1 cellular context compared by ENCODE assay signal in the genomic region with DNA sequence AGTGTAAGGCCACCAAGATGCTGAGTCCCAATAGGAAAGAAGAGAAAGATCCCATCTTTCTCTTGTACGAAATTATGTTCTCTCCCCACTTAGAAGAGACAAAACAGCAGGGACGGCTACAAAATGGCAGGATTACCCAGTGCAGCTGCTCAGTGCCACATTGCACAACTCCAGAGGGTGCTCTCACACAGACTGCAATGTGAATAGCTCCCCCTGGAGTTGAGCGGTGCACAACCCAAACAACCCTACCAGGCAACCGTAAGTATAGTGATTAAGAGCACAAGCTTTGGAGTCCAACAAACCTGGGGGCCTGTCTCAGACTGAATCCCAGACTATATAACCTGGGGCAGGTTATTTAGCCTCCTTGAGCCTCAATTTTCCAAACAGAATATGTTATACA.
TF ChIP-seq lines count a peak whose summit lies in the region.

No MANE protein-coding gene starts in this region.

TF ChIP-seq in HepG2, 621 proteins besides CTCF, POLR2A, EP300 and RAD21 (continued from another document and continues in another):
- TF ChIP-seq, protein P1, sequence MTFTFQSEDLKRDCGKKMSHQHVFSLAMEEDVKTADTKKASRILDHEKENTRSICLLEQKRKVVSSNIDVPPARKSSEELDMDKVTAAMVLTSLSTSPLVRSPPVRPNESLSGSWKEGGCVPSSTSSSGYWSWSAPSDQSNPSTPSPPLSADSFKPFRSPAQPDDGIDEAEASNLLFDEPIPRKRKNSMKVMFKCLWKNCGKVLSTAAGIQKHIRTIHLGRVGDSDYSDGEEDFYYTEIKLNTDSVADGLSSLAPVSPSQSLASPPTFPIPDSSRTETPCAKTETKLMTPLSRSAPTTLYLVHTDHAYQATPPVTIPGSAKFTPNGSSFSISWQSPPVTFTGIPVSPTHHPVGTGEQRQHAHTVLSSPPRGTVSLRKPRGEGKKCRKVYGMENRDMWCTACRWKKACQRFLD (CRISPR knock-in tag; IDR thresholded peaks at IDR 0.05; ENCODE audit: borderline replicate concordance): no peak
- TF ChIP-seq XBP1 (CRISPR knock-in tag; IDR thresholded peaks at IDR 0.05) (no peak), CBX5 (CRISPR knock-in tag; IDR thresholded peaks at IDR 0.05; ENCODE audit: borderline replicate concordance) (peak; percentile 69; the same call in 1 of the 2 replicates), KDM4B (CRISPR knock-in tag; IDR thresholded peaks at IDR 0.05) (0 out of 2 replicates have a peak, but pooled peaks have one; percentile 54), ZNF558 (CRISPR knock-in tag; IDR thresholded peaks at IDR 0.05; ENCODE audit: borderline replicate concordance) (no peak), ELF1 (CRISPR knock-in tag; IDR thresholded peaks at IDR 0.05) (0 out of 2 replicates have a peak, but pooled peaks have one; percentile 13), ZNF530 (CRISPR knock-in tag; IDR thresholded peaks at IDR 0.05; ENCODE audit: low read depth) (no peak), ZNF672 (CRISPR knock-in tag; IDR thresholded peaks at IDR 0.05) (no peak), ZNF160 (CRISPR knock-in tag; IDR thresholded peaks at IDR 0.05) (no peak), ZNF652 (CRISPR knock-in tag; IDR thresholded peaks at IDR 0.05; ENCODE audit: borderline replicate concordance, low read depth) (no peak), NPAS2 (CRISPR knock-in tag; IDR thresholded peaks at IDR 0.05; ENCODE audit: borderline replicate concordance) (no peak), DR1 (CRISPR knock-in tag; IDR thresholded peaks at IDR 0.05) (no peak), ZSCAN12 (CRISPR knock-in tag; IDR thresholded peaks at IDR 0.05) (no peak), GTF3A (CRISPR knock-in tag; conservative IDR thresholded peaks at IDR 0.05) (no peak), GZF1 (CRISPR knock-in tag; IDR thresholded peaks at IDR 0.05) (peak; percentile 96), ZNF44 (CRISPR knock-in tag; IDR thresholded peaks at IDR 0.05) (no peak), ZNF256 (CRISPR knock-in tag; conservative IDR thresholded peaks at IDR 0.05) (no peak), ZEB1 (IDR thresholded peaks at IDR 0.05; ENCODE audit: insufficient replicate concordance, low read depth) (no peak), U2AF1 (optimal IDR thresholded peaks at IDR 0.05; ENCODE audit: low read depth, low read length) (no peak), FOXJ3 (CRISPR knock-in tag; IDR thresholded peaks at IDR 0.05; ENCODE audit: borderline replicate concordance) (no peak), MYNN (CRISPR knock-in tag; IDR thresholded peaks at IDR 0.05; ENCODE audit: low read depth) (no peak), SMAD3 (CRISPR knock-in tag; IDR thresholded peaks at IDR 0.05) (0 out of 2 replicates have a peak, but pooled peaks have one; percentile 39), ZNF468 (CRISPR knock-in tag; IDR thresholded peaks at IDR 0.05) (no peak), TBX2 (CRISPR knock-in tag; IDR thresholded peaks at IDR 0.05; ENCODE audit: borderline replicate concordance) (no peak), WIZ (CRISPR knock-in tag; IDR thresholded peaks at IDR 0.05) (peak; percentile 64; the same call in 1 of the 2 replicates), LCORL (IDR thresholded peaks at IDR 0.05) (no peak), LCORL (CRISPR knock-in tag; IDR thresholded peaks at IDR 0.05) (no peak), ZMYM4 (CRISPR knock-in tag; IDR thresholded peaks at IDR 0.05) (peak; percentile 80), PHF21A (CRISPR knock-in tag; IDR thresholded peaks at IDR 0.05) (peak; percentile 13; the same call in 1 of the 2 replicates), RELA (CRISPR knock-in tag; IDR thresholded peaks at IDR 0.05) (no peak), RCOR2 (CRISPR knock-in tag; IDR thresholded peaks at IDR 0.05) (0 out of 2 replicates have a peak, but pooled peaks have one; percentile 29), ZNF670 (CRISPR knock-in tag; IDR thresholded peaks at IDR 0.05; ENCODE audit: borderline replicate concordance) (no peak), HOXA7 (CRISPR knock-in tag; IDR thresholded peaks at IDR 0.05) (no peak), GTF2F1 (IDR thresholded peaks at IDR 0.05; ENCODE audit: low read length) (no peak), ZBTB1 (CRISPR knock-in tag; IDR thresholded peaks at IDR 0.05; ENCODE audit: borderline replicate concordance) (no peak), ZIK1 (CRISPR knock-in tag; IDR thresholded peaks at IDR 0.05; ENCODE audit: borderline replicate concordance, low read depth) (no peak), RXRB (CRISPR knock-in tag; IDR thresholded peaks at IDR 0.05; ENCODE audit: borderline replicate concordance) (no peak), ZNF20 (CRISPR knock-in tag; IDR thresholded peaks at IDR 0.05) (no peak), ZNF367 (CRISPR knock-in tag; IDR thresholded peaks at IDR 0.05; ENCODE audit: borderline replicate concordance) (no peak), KLF6 (CRISPR knock-in tag; IDR thresholded peaks at IDR 0.05) (0 out of 2 replicates have a peak, but pooled peaks have one; percentile 44), ZNF234 (CRISPR knock-in tag; conservative IDR thresholded peaks at IDR 0.05) (no peak), SMAD9 (CRISPR knock-in tag; IDR thresholded peaks at IDR 0.05) (0 out of 2 replicates have a peak, but pooled peaks have one; percentile 46), GATAD1 (CRISPR knock-in tag; IDR thresholded peaks at IDR 0.05) (peak; percentile 50), MIXL1 (CRISPR knock-in tag; IDR thresholded peaks at IDR 0.05) (peak; percentile 63; the same call in 1 of the 2 replicates), ZNF737 (CRISPR knock-in tag; IDR thresholded peaks at IDR 0.05; ENCODE audit: borderline replicate concordance) (no peak), CCDC6 (CRISPR knock-in tag; IDR thresholded peaks at IDR 0.05) (no peak), ZNF567 (CRISPR knock-in tag; IDR thresholded peaks at IDR 0.05; ENCODE audit: borderline replicate concordance) (no peak), ZNF615 (CRISPR knock-in tag; IDR thresholded peaks at IDR 0.05; ENCODE audit: borderline replicate concordance) (no peak), ZNF12 (CRISPR knock-in tag; IDR thresholded peaks at IDR 0.05) (0 out of 2 replicates have a peak, but pooled peaks have one; percentile 63), MZF1 (CRISPR knock-in tag; IDR thresholded peaks at IDR 0.05; ENCODE audit: borderline replicate concordance) (no peak), SRSF1 (optimal IDR thresholded peaks at IDR 0.05; ENCODE audit: low read depth, low read length) (no peak), TBL1XR1 (IDR thresholded peaks at IDR 0.05; ENCODE audit: borderline replicate concordance, low read length, partially characterized antibody) (no peak)
- TF ChIP-seq, protein P2, sequence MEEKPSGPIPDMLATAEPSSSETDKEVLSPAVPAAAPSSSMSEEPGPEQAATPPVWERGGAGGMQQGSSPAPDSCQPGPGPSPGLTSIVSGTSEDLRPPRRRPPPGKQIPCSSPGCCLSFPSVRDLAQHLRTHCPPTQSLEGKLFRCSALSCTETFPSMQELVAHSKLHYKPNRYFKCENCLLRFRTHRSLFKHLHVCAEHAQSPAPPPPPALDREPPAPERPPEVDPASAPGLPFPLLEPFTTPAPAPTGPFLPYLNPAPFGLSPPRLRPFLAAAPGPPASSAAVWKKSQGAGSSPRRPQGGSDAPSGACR (CRISPR knock-in tag; IDR thresholded peaks at IDR 0.05): no peak
- TF ChIP-seq, protein P3, sequence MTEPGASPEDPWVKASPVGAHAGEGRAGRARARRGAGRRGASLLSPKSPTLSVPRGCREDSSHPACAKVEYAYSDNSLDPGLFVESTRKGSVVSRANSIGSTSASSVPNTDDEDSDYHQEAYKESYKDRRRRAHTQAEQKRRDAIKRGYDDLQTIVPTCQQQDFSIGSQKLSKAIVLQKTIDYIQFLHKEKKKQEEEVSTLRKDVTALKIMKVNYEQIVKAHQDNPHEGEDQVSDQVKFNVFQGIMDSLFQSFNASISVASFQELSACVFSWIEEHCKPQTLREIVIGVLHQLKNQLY (CRISPR knock-in tag; IDR thresholded peaks at IDR 0.05): no peak
- TF ChIP-seq, protein P4, sequence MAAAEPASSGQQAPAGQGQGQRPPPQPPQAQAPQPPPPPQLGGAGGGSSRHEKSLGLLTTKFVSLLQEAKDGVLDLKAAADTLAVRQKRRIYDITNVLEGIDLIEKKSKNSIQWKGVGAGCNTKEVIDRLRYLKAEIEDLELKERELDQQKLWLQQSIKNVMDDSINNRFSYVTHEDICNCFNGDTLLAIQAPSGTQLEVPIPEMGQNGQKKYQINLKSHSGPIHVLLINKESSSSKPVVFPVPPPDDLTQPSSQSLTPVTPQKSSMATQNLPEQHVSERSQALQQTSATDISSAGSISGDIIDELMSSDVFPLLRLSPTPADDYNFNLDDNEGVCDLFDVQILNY (CRISPR knock-in tag; conservative IDR thresholded peaks at IDR 0.05): no peak
- TF ChIP-seq, protein P5, sequence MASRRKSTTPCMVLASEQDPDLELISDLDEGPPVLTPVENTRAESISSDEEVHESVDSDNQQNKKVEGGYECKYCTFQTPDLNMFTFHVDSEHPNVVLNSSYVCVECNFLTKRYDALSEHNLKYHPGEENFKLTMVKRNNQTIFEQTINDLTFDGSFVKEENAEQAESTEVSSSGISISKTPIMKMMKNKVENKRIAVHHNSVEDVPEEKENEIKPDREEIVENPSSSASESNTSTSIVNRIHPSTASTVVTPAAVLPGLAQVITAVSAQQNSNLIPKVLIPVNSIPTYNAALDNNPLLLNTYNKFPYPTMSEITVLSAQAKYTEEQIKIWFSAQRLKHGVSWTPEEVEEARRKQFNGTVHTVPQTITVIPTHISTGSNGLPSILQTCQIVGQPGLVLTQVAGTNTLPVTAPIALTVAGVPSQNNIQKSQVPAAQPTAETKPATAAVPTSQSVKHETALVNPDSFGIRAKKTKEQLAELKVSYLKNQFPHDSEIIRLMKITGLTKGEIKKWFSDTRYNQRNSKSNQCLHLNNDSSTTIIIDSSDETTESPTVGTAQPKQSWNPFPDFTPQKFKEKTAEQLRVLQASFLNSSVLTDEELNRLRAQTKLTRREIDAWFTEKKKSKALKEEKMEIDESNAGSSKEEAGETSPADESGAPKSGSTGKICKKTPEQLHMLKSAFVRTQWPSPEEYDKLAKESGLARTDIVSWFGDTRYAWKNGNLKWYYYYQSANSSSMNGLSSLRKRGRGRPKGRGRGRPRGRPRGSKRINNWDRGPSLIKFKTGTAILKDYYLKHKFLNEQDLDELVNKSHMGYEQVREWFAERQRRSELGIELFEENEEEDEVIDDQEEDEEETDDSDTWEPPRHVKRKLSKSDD (CRISPR knock-in tag; IDR thresholded peaks at IDR 0.05; ENCODE audit: low read depth): no peak
- TF ChIP-seq, protein P6, sequence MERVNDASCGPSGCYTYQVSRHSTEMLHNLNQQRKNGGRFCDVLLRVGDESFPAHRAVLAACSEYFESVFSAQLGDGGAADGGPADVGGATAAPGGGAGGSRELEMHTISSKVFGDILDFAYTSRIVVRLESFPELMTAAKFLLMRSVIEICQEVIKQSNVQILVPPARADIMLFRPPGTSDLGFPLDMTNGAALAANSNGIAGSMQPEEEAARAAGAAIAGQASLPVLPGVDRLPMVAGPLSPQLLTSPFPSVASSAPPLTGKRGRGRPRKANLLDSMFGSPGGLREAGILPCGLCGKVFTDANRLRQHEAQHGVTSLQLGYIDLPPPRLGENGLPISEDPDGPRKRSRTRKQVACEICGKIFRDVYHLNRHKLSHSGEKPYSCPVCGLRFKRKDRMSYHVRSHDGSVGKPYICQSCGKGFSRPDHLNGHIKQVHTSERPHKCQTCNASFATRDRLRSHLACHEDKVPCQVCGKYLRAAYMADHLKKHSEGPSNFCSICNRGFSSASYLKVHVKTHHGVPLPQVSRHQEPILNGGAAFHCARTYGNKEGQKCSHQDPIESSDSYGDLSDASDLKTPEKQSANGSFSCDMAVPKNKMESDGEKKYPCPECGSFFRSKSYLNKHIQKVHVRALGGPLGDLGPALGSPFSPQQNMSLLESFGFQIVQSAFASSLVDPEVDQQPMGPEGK (CRISPR knock-in tag; IDR thresholded peaks at IDR 0.05): peak; percentile 66
- TF ChIP-seq, protein P7, sequence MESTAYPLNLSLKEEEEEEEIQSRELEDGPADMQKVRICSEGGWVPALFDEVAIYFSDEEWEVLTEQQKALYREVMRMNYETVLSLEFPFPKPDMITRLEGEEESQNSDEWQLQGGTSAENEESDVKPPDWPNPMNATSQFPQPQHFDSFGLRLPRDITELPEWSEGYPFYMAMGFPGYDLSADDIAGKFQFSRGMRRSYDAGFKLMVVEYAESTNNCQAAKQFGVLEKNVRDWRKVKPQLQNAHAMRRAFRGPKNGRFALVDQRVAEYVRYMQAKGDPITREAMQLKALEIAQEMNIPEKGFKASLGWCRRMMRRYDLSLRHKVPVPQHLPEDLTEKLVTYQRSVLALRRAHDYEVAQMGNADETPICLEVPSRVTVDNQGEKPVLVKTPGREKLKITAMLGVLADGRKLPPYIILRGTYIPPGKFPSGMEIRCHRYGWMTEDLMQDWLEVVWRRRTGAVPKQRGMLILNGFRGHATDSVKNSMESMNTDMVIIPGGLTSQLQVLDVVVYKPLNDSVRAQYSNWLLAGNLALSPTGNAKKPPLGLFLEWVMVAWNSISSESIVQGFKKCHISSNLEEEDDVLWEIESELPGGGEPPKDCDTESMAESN (CRISPR knock-in tag; conservative IDR thresholded peaks at IDR 0.05): no peak
- TF ChIP-seq, protein P8, sequence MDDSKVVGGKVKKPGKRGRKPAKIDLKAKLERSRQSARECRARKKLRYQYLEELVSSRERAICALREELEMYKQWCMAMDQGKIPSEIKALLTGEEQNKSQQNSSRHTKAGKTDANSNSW (CRISPR knock-in tag; IDR thresholded peaks at IDR 0.05; ENCODE audit: borderline replicate concordance): no peak
- TF ChIP-seq, protein P9, sequence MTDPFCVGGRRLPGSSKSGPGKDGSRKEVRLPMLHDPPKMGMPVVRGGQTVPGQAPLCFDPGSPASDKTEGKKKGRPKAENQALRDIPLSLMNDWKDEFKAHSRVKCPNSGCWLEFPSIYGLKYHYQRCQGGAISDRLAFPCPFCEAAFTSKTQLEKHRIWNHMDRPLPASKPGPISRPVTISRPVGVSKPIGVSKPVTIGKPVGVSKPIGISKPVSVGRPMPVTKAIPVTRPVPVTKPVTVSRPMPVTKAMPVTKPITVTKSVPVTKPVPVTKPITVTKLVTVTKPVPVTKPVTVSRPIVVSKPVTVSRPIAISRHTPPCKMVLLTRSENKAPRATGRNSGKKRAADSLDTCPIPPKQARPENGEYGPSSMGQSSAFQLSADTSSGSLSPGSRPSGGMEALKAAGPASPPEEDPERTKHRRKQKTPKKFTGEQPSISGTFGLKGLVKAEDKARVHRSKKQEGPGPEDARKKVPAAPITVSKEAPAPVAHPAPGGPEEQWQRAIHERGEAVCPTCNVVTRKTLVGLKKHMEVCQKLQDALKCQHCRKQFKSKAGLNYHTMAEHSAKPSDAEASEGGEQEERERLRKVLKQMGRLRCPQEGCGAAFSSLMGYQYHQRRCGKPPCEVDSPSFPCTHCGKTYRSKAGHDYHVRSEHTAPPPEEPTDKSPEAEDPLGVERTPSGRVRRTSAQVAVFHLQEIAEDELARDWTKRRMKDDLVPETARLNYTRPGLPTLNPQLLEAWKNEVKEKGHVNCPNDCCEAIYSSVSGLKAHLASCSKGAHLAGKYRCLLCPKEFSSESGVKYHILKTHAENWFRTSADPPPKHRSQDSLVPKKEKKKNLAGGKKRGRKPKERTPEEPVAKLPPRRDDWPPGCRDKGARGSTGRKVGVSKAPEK (CRISPR knock-in tag; IDR thresholded peaks at IDR 0.05; ENCODE audit: borderline replicate concordance): no peak
